In the genomic region with DNA sequence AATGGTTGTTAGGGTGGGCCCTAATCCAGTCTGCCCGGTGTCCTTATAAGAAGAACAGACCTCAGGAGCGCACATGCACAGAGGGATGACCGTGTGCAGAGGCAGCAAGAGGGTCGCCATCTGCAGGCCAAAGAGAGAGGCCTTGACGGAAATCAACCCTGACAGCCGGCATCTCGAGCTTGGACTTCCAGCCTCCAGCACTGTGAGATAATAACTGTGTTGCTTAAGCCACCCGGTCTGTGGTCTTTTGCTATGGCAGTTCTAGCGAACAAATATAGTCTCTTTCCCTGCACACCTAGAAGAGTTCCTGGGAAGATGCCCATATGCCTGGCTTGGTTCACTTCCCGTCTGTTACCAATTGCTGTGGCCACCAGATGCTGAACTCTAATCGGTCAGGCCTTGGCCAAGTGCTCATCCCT, we compare ENCODE assay signal across 10 cellular contexts. TPM values are rescaled to one million over a fixed set of nuclear protein-coding genes. Genes with fewer than 3 reads are reported as not detected.
DNase-seq lines count a peak whose midpoint lies in the region; ATAC-seq and TF ChIP-seq lines count a peak whose summit lies in the region.
"Had no signal": no experiment of that assay in that cellular context is flagged by ENCODE, and none has a peak within 500 bp of the region (broad histone marks: within the 10 kb centered on the region; RNA-seq: fewer than 3 reads in every experiment).

No MANE protein-coding gene starts in this region.

- no peak overlapping the region for H3K27ac ChIP-seq in CD4-positive, alpha-beta T cell (ENCODE audit: low read depth, low read length)
- H3K27ac ChIP-seq: upper lobe of left lung had no signal

- no peak overlapping the region for H3K27ac Mint-ChIP-seq in chondrocyte (ENCODE audit: unreplicated experiment)
- H3K27ac Mint-ChIP-seq in nephron progenitor cell: no peak overlapping the region
- H3K27ac Mint-ChIP-seq in CD4-positive, alpha-beta T cell: no peak overlapping the region

- CTCF ChIA-PET in CD4-positive, alpha-beta T cell (lab: Charles Lee): no interaction called here

- no peak overlapping the region for H3K4me3 ChIP-seq in LNCaP clone FGC (ENCODE audit: low read depth, low read length)
- H3K4me3 ChIP-seq: esophagus muscularis mucosa, upper lobe of left lung had no signal

- DNase-seq in ELR (ENCODE audit: low read depth) (peak; percentile 49), LNCaP clone FGC (ENCODE audit: low read depth) (no peak), chondrocyte (ENCODE audit: low spot score) (no peak), nephron progenitor cell (no peak)
- DNase-seq in CD4-positive, alpha-beta T cell: no peak
- DNase-seq in activated CD4-positive, alpha-beta T cell treated with anti-CD3 and anti-CD28 coated beads for 48 hours: no peak
- DNase-seq in activated naive CD4-positive, alpha-beta T cell treated with Interleukin-2 at 50 U/mL for 16 hours: no peak
- DNase-seq: upper lobe of left lung had no signal

- H3K27me3 ChIP-seq in CD4-positive, alpha-beta T cell (ENCODE audit: control insufficient read depth, insufficient read depth, low read length): peaks cover 9% of the 10 kb centered on the region
- H3K27me3 ChIP-seq: upper lobe of left lung had no signal

- H3K4me1 Mint-ChIP-seq in chondrocyte (ENCODE audit: low read depth) (peaks cover 29% of the 10 kb centered on the region), nephron progenitor cell (peaks cover 10% of the 10 kb centered on the region)
- H3K4me1 Mint-ChIP-seq in CD4-positive, alpha-beta T cell (ENCODE audit: low read depth): peaks cover 2% of the 10 kb centered on the region

- POLR2A ChIA-PET in CD4-positive, alpha-beta T cell (lab: Charles Lee): no interaction called here

- no peaks in the 10 kb centered on the region for H3K36me3 Mint-ChIP-seq in chondrocyte (ENCODE audit: low read depth)
- H3K36me3 Mint-ChIP-seq in nephron progenitor cell (ENCODE audit: low read depth): no peaks in the 10 kb centered on the region
- H3K36me3 Mint-ChIP-seq in CD4-positive, alpha-beta T cell (ENCODE audit: low read depth): no peaks in the 10 kb centered on the region

- H3K4me3 Mint-ChIP-seq in chondrocyte (ENCODE audit: unreplicated experiment) (no peak overlapping the region), nephron progenitor cell (no peak overlapping the region)
- H3K4me3 Mint-ChIP-seq in CD4-positive, alpha-beta T cell: no peak overlapping the region

- TF ChIP-seq CTCF in LNCaP clone FGC (IDR thresholded peaks at IDR 0.05; ENCODE audit: control insufficient read depth, extremely low read depth, insufficient read depth): 0 out of 2 replicates have a peak, but pooled peaks have one; percentile 4
- peak; percentile 74 for TF ChIP-seq CTCF in chondrocyte (IDR thresholded peaks at IDR 0.05)
- TF ChIP-seq CTCF in nephron progenitor cell (IDR thresholded peaks at IDR 0.05): peak; percentile 30
- no peak for TF ChIP-seq CTCF in CD4-positive, alpha-beta T cell (IDR thresholded peaks at IDR 0.05)

- H3K9me3 Mint-ChIP-seq in chondrocyte (ENCODE audit: low read depth) (no peaks in the 10 kb centered on the region), nephron progenitor cell (no peaks in the 10 kb centered on the region)
- no peaks in the 10 kb centered on the region for H3K9me3 Mint-ChIP-seq in CD4-positive, alpha-beta T cell

- intact Hi-C loops in CD4-positive, alpha-beta T cell (cut with DNase I, micrococcal nuclease): no loop called here

- no peak for ATAC-seq in CD4-positive, alpha-beta T cell (ENCODE audit: poor library complexity)
- no peak for ATAC-seq in HG02763 (IDR thresholded peaks at IDR 0.05; ENCODE audit: unreplicated experiment)

- H3K9me3 ChIP-seq in CD4-positive, alpha-beta T cell (ENCODE audit: control insufficient read depth, low read length): no peaks in the 10 kb centered on the region
- H3K9me3 ChIP-seq: esophagus muscularis mucosa, upper lobe of left lung had no signal

- no peaks in the 10 kb centered on the region for H3K27me3 Mint-ChIP-seq in chondrocyte (ENCODE audit: low read depth)
- peaks cover 35% of the 10 kb centered on the region for H3K27me3 Mint-ChIP-seq in nephron progenitor cell (ENCODE audit: low read depth, poor library complexity)
- peaks cover 7% of the 10 kb centered on the region for H3K27me3 Mint-ChIP-seq in CD4-positive, alpha-beta T cell

RNA-seq across cellular contexts. Expression of gene PTGIS, which starts 35.3 kb away (rescaled TPM):
- 88.7 to 165 TPM (median 91.5 TPM) in 3 replicates for total RNA-seq in chondrocyte
- total RNA-seq in CD4-positive, alpha-beta T cell: not detected

Comparison
In these comparisons a context has a peak if more than half of its experiments do, and no peak if none do; other contexts are left out.
1. RNA of gene PTGIS, which starts 35.3 kb away (total RNA-seq): 88.7 to 165 TPM in chondrocyte; not detected in CD4-positive, alpha-beta T cell; every median in the first group is over 10 times any median in the second.